In the genomic region with DNA sequence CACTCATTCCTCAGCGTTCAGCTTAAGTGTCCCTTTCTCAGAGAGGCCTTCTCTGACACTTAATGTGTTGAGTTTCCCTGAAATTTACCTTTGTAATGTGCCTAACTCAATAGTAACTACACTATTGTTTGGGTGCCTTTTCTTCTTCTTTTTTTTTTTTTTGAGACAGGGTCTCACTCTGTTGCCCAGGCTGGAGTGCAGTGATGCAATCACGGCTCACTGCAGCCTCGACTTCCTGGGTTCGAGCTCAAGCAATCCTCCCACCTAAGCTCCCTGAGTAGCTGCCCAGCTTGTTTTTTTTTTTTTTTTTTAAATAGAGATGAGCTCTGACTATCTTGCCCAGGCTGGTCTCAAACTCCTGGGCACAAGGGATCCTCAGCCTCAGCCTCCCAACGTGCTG, we compare ENCODE assay signal across 6 cellular contexts.
"Had no signal": no experiment of that assay in that cellular context is flagged by ENCODE, and none has a peak within 500 bp of the region (broad histone marks: within the 10 kb centered on the region; RNA-seq: fewer than 3 reads in every experiment).

No MANE protein-coding gene starts in this region.

- FAIRE-seq: HepG2 had no signal

- H3K4me1 Mint-ChIP-seq: IgD-negative memory B cell had no signal

- H3K36me3 Mint-ChIP-seq: IgD-negative memory B cell had no signal

- DNase-seq: HCEC 1CT, KG1 had no signal

- H3K27ac ChIP-seq: HL-60 had no signal

- H3K4me3 Mint-ChIP-seq: GM23338, IgD-negative memory B cell had no signal

- H3K9me3 Mint-ChIP-seq: GM23338, IgD-negative memory B cell had no signal

- H3K27ac Mint-ChIP-seq: GM23338 had no signal

- H3K4me3 ChIP-seq: GM23338 had no signal

- ATAC-seq: GM23338, HepG2 had no signal

- H3K4me2 ChIP-seq: GM23338 had no signal

- H2AFZ ChIP-seq: GM23338 had no signal
